1 cellular context compared by ENCODE assay signal in the genomic region with DNA sequence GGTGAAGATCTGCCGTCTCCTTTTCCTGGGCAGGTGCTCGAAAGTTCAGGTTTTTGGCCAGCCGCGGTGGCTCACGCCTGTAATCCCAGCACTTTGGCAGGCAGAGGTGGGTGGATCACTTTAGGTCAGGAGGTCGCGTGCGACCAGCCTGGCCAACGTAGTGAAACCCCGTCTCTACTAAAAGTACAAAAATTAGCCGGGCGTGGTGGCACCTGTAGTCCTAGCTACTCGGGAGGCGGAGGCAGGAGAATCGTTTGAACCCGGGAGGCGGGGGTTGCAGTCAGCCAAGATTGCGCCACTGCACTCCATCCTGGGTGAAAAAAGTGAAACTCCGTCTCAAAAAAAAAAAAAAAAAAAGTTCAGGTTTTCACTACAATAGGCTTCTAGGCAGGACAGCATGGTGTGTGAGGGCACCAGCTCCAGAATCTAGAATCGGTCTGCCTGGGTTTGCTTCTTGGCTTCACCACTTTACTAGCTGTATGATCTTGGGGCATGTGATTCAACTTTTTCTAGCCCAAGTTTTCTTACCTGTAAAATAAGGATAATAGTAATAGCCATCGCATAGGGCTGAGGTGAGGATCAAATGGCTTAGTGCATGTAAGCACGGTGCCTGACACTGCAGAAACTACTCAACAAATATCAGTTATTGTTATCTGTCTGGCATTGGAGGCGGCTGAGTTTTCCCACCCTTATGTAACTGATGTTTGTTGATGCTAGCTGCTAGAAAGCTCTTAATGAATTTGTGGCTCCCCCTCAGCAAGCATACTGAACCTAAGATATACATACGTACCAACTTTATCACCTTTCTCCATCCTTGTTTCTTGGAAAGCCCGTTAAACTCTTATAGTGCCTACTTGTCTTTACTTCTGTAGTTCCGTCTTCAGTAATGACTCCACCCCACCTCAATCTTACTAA.
TF ChIP-seq lines count a peak whose summit lies in the region.

No MANE protein-coding gene starts in this region.

TF ChIP-seq in HepG2, 621 proteins besides CTCF, POLR2A, EP300 and RAD21 (continued from another document):
- TF ChIP-seq, protein P1, sequence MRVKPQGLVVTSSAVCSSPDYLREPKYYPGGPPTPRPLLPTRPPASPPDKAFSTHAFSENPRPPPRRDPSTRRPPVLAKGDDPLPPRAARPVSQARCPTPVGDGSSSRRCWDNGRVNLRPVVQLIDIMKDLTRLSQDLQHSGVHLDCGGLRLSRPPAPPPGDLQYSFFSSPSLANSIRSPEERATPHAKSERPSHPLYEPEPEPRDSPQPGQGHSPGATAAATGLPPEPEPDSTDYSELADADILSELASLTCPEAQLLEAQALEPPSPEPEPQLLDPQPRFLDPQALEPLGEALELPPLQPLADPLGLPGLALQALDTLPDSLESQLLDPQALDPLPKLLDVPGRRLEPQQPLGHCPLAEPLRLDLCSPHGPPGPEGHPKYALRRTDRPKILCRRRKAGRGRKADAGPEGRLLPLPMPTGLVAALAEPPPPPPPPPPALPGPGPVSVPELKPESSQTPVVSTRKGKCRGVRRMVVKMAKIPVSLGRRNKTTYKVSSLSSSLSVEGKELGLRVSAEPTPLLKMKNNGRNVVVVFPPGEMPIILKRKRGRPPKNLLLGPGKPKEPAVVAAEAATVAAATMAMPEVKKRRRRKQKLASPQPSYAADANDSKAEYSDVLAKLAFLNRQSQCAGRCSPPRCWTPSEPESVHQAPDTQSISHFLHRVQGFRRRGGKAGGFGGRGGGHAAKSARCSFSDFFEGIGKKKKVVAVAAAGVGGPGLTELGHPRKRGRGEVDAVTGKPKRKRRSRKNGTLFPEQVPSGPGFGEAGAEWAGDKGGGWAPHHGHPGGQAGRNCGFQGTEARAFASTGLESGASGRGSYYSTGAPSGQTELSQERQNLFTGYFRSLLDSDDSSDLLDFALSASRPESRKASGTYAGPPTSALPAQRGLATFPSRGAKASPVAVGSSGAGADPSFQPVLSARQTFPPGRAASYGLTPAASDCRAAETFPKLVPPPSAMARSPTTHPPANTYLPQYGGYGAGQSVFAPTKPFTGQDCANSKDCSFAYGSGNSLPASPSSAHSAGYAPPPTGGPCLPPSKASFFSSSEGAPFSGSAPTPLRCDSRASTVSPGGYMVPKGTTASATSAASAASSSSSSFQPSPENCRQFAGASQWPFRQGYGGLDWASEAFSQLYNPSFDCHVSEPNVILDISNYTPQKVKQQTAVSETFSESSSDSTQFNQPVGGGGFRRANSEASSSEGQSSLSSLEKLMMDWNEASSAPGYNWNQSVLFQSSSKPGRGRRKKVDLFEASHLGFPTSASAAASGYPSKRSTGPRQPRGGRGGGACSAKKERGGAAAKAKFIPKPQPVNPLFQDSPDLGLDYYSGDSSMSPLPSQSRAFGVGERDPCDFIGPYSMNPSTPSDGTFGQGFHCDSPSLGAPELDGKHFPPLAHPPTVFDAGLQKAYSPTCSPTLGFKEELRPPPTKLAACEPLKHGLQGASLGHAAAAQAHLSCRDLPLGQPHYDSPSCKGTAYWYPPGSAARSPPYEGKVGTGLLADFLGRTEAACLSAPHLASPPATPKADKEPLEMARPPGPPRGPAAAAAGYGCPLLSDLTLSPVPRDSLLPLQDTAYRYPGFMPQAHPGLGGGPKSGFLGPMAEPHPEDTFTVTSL (CRISPR knock-in tag; IDR thresholded peaks at IDR 0.05; ENCODE audit: borderline replicate concordance) = 0 out of 2 replicates have a peak, but pooled peaks have one; percentile 15
- TF ChIP-seq, protein P2, sequence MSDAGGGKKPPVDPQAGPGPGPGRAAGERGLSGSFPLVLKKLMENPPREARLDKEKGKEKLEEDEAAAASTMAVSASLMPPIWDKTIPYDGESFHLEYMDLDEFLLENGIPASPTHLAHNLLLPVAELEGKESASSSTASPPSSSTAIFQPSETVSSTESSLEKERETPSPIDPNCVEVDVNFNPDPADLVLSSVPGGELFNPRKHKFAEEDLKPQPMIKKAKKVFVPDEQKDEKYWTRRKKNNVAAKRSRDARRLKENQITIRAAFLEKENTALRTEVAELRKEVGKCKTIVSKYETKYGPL (CRISPR knock-in tag; IDR thresholded peaks at IDR 0.05) = peak; percentile 48; the same call in 1 of the 2 replicates
- 0 out of 2 replicates have a peak, but pooled peaks have one; percentile 69 for TF ChIP-seq ZNF335 (CRISPR knock-in tag; IDR thresholded peaks at IDR 0.05)
- TF ChIP-seq, protein P3, sequence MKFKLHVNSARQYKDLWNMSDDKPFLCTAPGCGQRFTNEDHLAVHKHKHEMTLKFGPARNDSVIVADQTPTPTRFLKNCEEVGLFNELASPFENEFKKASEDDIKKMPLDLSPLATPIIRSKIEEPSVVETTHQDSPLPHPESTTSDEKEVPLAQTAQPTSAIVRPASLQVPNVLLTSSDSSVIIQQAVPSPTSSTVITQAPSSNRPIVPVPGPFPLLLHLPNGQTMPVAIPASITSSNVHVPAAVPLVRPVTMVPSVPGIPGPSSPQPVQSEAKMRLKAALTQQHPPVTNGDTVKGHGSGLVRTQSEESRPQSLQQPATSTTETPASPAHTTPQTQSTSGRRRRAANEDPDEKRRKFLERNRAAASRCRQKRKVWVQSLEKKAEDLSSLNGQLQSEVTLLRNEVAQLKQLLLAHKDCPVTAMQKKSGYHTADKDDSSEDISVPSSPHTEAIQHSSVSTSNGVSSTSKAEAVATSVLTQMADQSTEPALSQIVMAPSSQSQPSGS (CRISPR knock-in tag; IDR thresholded peaks at IDR 0.05) = no peak
- TF ChIP-seq, protein P4, sequence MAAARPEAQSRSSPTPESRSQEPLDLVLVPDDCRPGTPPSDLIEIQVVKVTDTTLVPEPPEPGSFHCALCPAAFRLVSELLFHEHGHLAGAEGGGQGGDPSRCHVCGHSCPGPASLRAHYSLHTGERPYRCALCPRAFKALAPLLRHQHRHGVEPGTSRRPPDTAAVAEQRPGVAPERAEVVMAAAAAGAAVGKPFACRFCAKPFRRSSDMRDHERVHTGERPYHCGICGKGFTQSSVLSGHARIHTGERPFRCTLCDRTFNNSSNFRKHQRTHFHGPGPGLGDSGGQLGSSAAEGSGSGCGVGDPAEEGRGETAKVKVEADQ (CRISPR knock-in tag; IDR thresholded peaks at IDR 0.05; ENCODE audit: borderline replicate concordance) = 0 out of 2 replicates have a peak, but pooled peaks have one; percentile 26
- TF ChIP-seq FOSL2 (CRISPR knock-in tag; IDR thresholded peaks at IDR 0.05) = 0 out of 2 replicates have a peak, but pooled peaks have one; percentile 13
- TF ChIP-seq ZNF552 (CRISPR knock-in tag; IDR thresholded peaks at IDR 0.05; ENCODE audit: borderline replicate concordance) = no peak
- no peak for TF ChIP-seq ZNF34 (CRISPR knock-in tag; IDR thresholded peaks at IDR 0.05; ENCODE audit: borderline replicate concordance)
